20 cellular contexts compared by ENCODE assay signal in the genomic region with DNA sequence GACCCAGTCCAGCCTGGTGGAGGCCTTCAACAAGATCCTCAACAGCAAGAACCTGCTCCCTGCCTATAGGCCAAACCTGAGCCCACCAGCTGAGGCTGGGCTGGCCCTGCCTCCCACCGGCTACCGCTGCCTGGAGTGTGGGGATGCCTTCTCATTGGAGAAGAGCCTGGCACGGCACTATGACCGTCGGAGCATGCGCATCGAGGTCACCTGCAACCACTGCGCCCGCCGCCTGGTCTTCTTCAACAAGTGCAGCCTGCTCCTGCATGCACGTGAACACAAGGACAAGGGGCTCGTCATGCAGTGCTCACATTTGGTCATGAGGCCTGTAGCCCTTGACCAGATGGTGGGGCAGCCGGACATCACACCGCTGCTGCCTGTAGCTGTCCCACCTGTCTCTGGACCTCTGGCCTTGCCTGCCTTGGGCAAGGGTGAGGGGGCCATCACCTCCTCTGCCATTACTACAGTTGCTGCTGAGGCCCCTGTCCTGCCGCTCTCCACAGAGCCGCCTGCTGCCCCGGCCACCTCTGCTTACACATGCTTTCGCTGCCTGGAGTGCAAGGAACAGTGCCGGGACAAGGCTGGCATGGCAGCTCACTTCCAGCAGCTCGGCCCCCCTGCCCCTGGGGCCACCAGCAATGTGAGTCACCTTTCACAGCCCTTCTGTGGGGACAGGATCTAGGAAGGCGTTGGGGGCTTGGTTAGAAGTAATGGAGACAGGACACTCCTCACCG. TPM values are rescaled to one million over a fixed set of nuclear protein-coding genes. Genes with fewer than 3 reads are reported as not detected.
DNase-seq lines count a peak whose midpoint lies in the region; ATAC-seq, FAIRE-seq and TF ChIP-seq lines count a peak whose summit lies in the region.
"Had no signal": no experiment of that assay in that cellular context is flagged by ENCODE, and none has a peak within 500 bp of the region (broad histone marks: within the 10 kb centered on the region; RNA-seq: fewer than 3 reads in every experiment).

No MANE protein-coding gene starts in this region.

- BruUV-seq in GM12878 (replicated peaks; lab: Mats Ljungman, UMichigan) = no TSS peak

- RAD21 ChIA-PET in GM12878 (lab: Charles Lee; ENCODE audit: unreplicated experiment) = no interaction called here

- peaks cover 72 to 86% (median 79%) of the 10 kb centered on the region in 11 experiments for H3K36me3 ChIP-seq in BLaER1 treated with 17β-estradiol and CSF1 and Interleukin-3, amounts not matched to agents 10 nM and 100 nM
- peaks cover 26 to 44% of the 10 kb centered on the region in 2 experiments for H3K36me3 ChIP-seq in GM12878 (ENCODE audit: control insufficient read depth in 2 of 2, insufficient read depth in 2 of 2, low read length in 1 of 2)

- POLR2A ChIA-PET in GM12878 (lab: Charles Lee) = interaction anchor here (0.6 kb wide), 1 partner anchor 32 kb away, joined by 7 read pairs; no protein-coding TSS in a partner anchor

- ATAC-seq in GM12878 (no peak), HG03457 (IDR thresholded peaks at IDR 0.05; ENCODE audit: unreplicated experiment) (no peak)
- ATAC-seq: A549, GM23338 had no signal

- intact Hi-C loops in GM12878 (cut with micrococcal nuclease; ENCODE audit: unreplicated experiment) = no loop called here

- in situ Hi-C loops in GM18951 (cut with MboI; ENCODE audit: low sequenced_read_pairs, unreplicated experiment) = no loop called here
- in situ Hi-C loops in GM12878 (cut with MboI) = no loop called here

- TF ChIP-seq CTCF in GM12878 (IDR thresholded peaks at IDR 0.05 in 2 of 3, conservative IDR thresholded peaks at IDR 0.05 in 1 of 3; ENCODE audit: control insufficient read depth in 2 of 3, extremely low read depth in 1 of 3, insufficient read depth in 1 of 3, low read depth in 3 of 3, low read length in 3 of 3) = no peak
- TF ChIP-seq CTCF in neural crest cell (conservative IDR thresholded peaks at IDR 0.05) = no peak
- no peak for TF ChIP-seq CTCF in foreskin fibroblast (IDR thresholded peaks at IDR 0.05; ENCODE audit: low read depth, low read length)

- SMC1A ChIA-PET in GM12878 (lab: Charles Lee; ENCODE audit: uncharacterized antibody, unreplicated experiment) = no interaction called here

- no peak overlapping the region for H3K4me3 ChIP-seq in BLaER1 treated with 17β-estradiol and CSF1 and Interleukin-3, amounts not matched to agents 10 nM and 100 nM
- H3K4me3 ChIP-seq in GM12878 = no peak overlapping the region
- H3K4me3 ChIP-seq in foreskin fibroblast (ENCODE audit: low read depth in 1 of 2, low read length in 2 of 2) = no peak overlapping the region
- H3K4me3 ChIP-seq: A549, GM23338, PC-9 had no signal

- no peak for TF ChIP-seq EP300 in GM12878 (IDR thresholded peaks at IDR 0.05; ENCODE audit: borderline replicate concordance in 1 of 2, control insufficient read depth in 1 of 2, low read depth in 2 of 2, low read length in 2 of 2)

- CTCF ChIA-PET in GM12878 (lab: Yijun Ruan, JAX) = no interaction called here

- H3K79me2 ChIP-seq in GM12878 (ENCODE audit: control insufficient read depth, insufficient read depth, low read length) = peaks cover 23% of the 10 kb centered on the region

- TF ChIP-seq POLR2A in GM18951 (IDR thresholded peaks at IDR 0.05; ENCODE audit: extremely low read depth, insufficient read depth, insufficient read length) (peak; percentile 21), GM12878 (IDR thresholded peaks at IDR 0.05; ENCODE audit: low read depth, low read length) (no peak)

- no peak overlapping the region for H3K9ac ChIP-seq in BLaER1 treated with 17β-estradiol and CSF1 and Interleukin-3, amounts not matched to agents 10 nM and 100 nM
- no peak overlapping the region for H3K9ac ChIP-seq in GM12878 (ENCODE audit: control insufficient read depth, insufficient read depth, low read length)
- H3K9ac ChIP-seq: KMS-11 had no signal

- H2AFZ ChIP-seq in GM12878 (ENCODE audit: control insufficient read depth, low read depth, low read length) = no peak overlapping the region
- H2AFZ ChIP-seq: GM23338, PC-9 had no signal

- H3K27me3 ChIP-seq in BLaER1 treated with 17β-estradiol and CSF1 and Interleukin-3, amounts not matched to agents 10 nM and 100 nM = no peaks in the 10 kb centered on the region
- no peaks in the 10 kb centered on the region for H3K27me3 ChIP-seq in GM12878 (replicated peaks in 1 of 2; ENCODE audit: control insufficient read depth in 2 of 2, insufficient read depth in 2 of 2, low read length in 1 of 2)

- H3K9me3 ChIP-seq in BLaER1 treated with 17β-estradiol and CSF1 and Interleukin-3, amounts not matched to agents 10 nM and 100 nM (replicated peaks in 1 of 11) = no peaks in the 10 kb centered on the region
- no peaks in the 10 kb centered on the region for H3K9me3 ChIP-seq in GM12878 (replicated peaks; ENCODE audit: control insufficient read depth, insufficient read depth, low read length)
- H3K9me3 ChIP-seq: A549 had no signal

- H4K20me1 ChIP-seq in BLaER1 treated with 17β-estradiol and CSF1 and Interleukin-3, amounts not matched to agents 10 nM and 100 nM = peaks cover 63 to 97% (median 82%) of the 10 kb centered on the region in 11 experiments
- no peaks in the 10 kb centered on the region for H4K20me1 ChIP-seq in GM12878 (ENCODE audit: control insufficient read depth, insufficient read depth)

- H3K4me1 ChIP-seq in BLaER1 treated with 17β-estradiol and CSF1 and Interleukin-3, amounts not matched to agents 10 nM and 100 nM = peaks cover 48 to 75% (median 68%) of the 10 kb centered on the region in 10 experiments
- peaks cover 11% of the 10 kb centered on the region for H3K4me1 ChIP-seq in GM12878 (ENCODE audit: control insufficient read depth, insufficient read depth, low read length)

- H3K4me2 ChIP-seq in BLaER1 treated with 17β-estradiol and CSF1 and Interleukin-3, amounts not matched to agents 10 nM and 100 nM = peak overlapping the region in 6 of 11 experiments; percentile 58 to 75 (median 66); a peak in 4 of 22 replicates
- H3K4me2 ChIP-seq in GM12878 (ENCODE audit: control insufficient read depth, insufficient read depth) = no peak overlapping the region
- H3K4me2 ChIP-seq: A549, GM23338, KMS-11, PC-9 had no signal

- no peaks in the 10 kb centered on the region for H3K27me3 Mint-ChIP-seq in neural crest cell (ENCODE audit: low read depth)

- 98% methylated on average over 22 of the region's 22 CpGs for WGBS in GM12878 (ENCODE audit: insufficient coverage, insufficient replicate concordance, low lambda C conversion rate, missing lambda C conversion rate)

- H3K36me3 Mint-ChIP-seq in neural crest cell (ENCODE audit: low read depth) = peaks cover 10% of the 10 kb centered on the region

- H3K4me3 Mint-ChIP-seq in neural crest cell = peak overlapping the region; percentile 70
- H3K4me3 Mint-ChIP-seq: GM23338 had no signal

- no peak overlapping the region for H3K27ac ChIP-seq in BLaER1 treated with 17β-estradiol and CSF1 and Interleukin-3, amounts not matched to agents 10 nM and 100 nM
- H3K27ac ChIP-seq in GM12878 (ENCODE audit: control insufficient read depth, insufficient read depth) = no peak overlapping the region
- H3K27ac ChIP-seq: A549, KMS-11, PC-9 had no signal

- H3K4me1 Mint-ChIP-seq in neural crest cell = peaks cover 16% of the 10 kb centered on the region

- DNase-seq in GM12878 (ENCODE audit: low read depth, low spot score) = no peak
- DNase-seq in neural crest cell (ENCODE audit: low read depth, low spot score) = no peak
- DNase-seq in foreskin fibroblast = no peak
- no peak for DNase-seq in SIG-M5 (lab: John Stamatoyannopoulos, UW)
- no peak for DNase-seq in HUDEP-2 (lab: John Stamatoyannopoulos, UW; ENCODE audit: unreplicated experiment in 76 of 76)
- DNase-seq: C1 segment of cervical spinal cord, DMS79, HCEC 1CT, NCI-H1417, NCI-H187 treated with DMSO at 0.1 percent for 48 hours, NCI-H226, NCI-H524, PC-9 had no signal

- no peak for FAIRE-seq in GM12878 (lab: Jason Lieb, UNC)
- FAIRE-seq: A549, D721Med had no signal

- no peak for TF ChIP-seq RAD21 in GM12878 (IDR thresholded peaks at IDR 0.05; ENCODE audit: insufficient read depth, low read depth, low read length)

- H3K9me3 Mint-ChIP-seq in neural crest cell = no peaks in the 10 kb centered on the region
- H3K9me3 Mint-ChIP-seq: GM23338 had no signal

- H3K27ac Mint-ChIP-seq in neural crest cell (ENCODE audit: unreplicated experiment) = no peak overlapping the region
- H3K27ac Mint-ChIP-seq: GM23338 had no signal

RNA-seq across cellular contexts. Expression of gene ZNF687, which starts 5.8 kb away (rescaled TPM):
- total RNA-seq in GM12878 (2013; cell fraction: nucleolus; rRNA removed) = 43.2 and 52.7 TPM in 2 replicates
- total RNA-seq in GM12878 (2014; rRNA removed) (18.0 and 18.8 TPM in 2 replicates), GM12878 (2014; rRNA removed; fragmentation: Illumina TruSeq; extraction: Trizol) (9.9 and 11.0 TPM in 2 replicates), GM12878 (2021) (30.9 and 34.1 TPM in 2 replicates), neural crest cell (34.9 and 39.9 TPM in 2 replicates)
- 11.2 TPM for polyA plus RNA-seq in GM12878 (2011; ENCODE audit: low read depth)
- polyA plus RNA-seq in GM12878 (2011; rRNA removed) (7.2 and 17.8 TPM in 2 replicates), GM12878 (2014; fragmentation: Illumina TruSeq; extraction: Trizol) (3.7 and 8.9 TPM in 2 replicates), GM12878 (2014; fragmentation: Nextera tagmentation; extraction: Ambion mirVana) (under 1 TPM; 0.08 to 0.51 TPM), GM12878 (2014; rRNA removed) (17.3 and 18.9 TPM in 2 replicates), GM12878 (2016; fragmentation: Nextera tagmentation; extraction: Ambion mirVana) (1 to 10 TPM; 4.9 to 5.5 TPM)
- 24.8 and 30.1 TPM in 2 replicates for polyA plus RNA-seq in GM12878 (2011; cell fraction: cytosol; rRNA removed)
- polyA plus RNA-seq in GM12878 (2011; cell fraction: nucleus; rRNA removed) = 62.8 and 68.6 TPM in 2 replicates
- 17.1 and 25.4 TPM in 2 replicates for polyA plus RNA-seq in GM12878 (2012)
- polyA minus RNA-seq in GM12878 (2011; rRNA and poly(A)+ RNA removed) = 34.8 and 58.8 TPM in 2 replicates
- polyA minus RNA-seq in GM12878 (2011; cell fraction: cytosol; rRNA and poly(A)+ RNA removed) = 15.6 and 23.5 TPM in 2 replicates
- 42.0 and 67.8 TPM in 2 replicates for polyA minus RNA-seq in GM12878 (2011; cell fraction: nucleus; rRNA and poly(A)+ RNA removed)

RNA-seq across cellular contexts. Expression of gene PSMD4, which starts 33.4 kb away (rescaled TPM):
- total RNA-seq in GM12878 (2013; cell fraction: nucleolus; rRNA removed) = 46.4 and 48.2 TPM in 2 replicates
- total RNA-seq in GM12878 (2014; rRNA removed) (167 and 169 TPM in 2 replicates), GM12878 (2014; rRNA removed; fragmentation: Illumina TruSeq; extraction: Trizol) (201 and 209 TPM in 2 replicates), GM12878 (2021) (179 and 186 TPM in 2 replicates), neural crest cell (209 and 214 TPM in 2 replicates)
- polyA plus RNA-seq in GM12878 (2011; ENCODE audit: low read depth) = 113 TPM
- polyA plus RNA-seq in GM12878 (2011; rRNA removed) (221 and 241 TPM in 2 replicates), GM12878 (2014; fragmentation: Illumina TruSeq; extraction: Trizol) (145 and 174 TPM in 2 replicates), GM12878 (2014; fragmentation: Nextera tagmentation; extraction: Ambion mirVana) (100 to 1,000 TPM; 129 to 190 TPM), GM12878 (2014; rRNA removed) (165 and 182 TPM in 2 replicates), GM12878 (2016; fragmentation: Nextera tagmentation; extraction: Ambion mirVana) (100 to 1,000 TPM; 264 to 281 TPM)
- polyA plus RNA-seq in GM12878 (2011; cell fraction: cytosol; rRNA removed) = 264 and 310 TPM in 2 replicates
- polyA plus RNA-seq in GM12878 (2011; cell fraction: nucleus; rRNA removed) = 130 and 154 TPM in 2 replicates
- polyA plus RNA-seq in GM12878 (2012) = 143 and 169 TPM in 2 replicates
- polyA minus RNA-seq in GM12878 (2011; rRNA and poly(A)+ RNA removed) = 211 and 229 TPM in 2 replicates
- 48.0 and 71.5 TPM in 2 replicates for polyA minus RNA-seq in GM12878 (2011; cell fraction: cytosol; rRNA and poly(A)+ RNA removed)
- 26.8 and 47.2 TPM in 2 replicates for polyA minus RNA-seq in GM12878 (2011; cell fraction: nucleus; rRNA and poly(A)+ RNA removed)

RNA-seq across cellular contexts. Expression of gene PI4KB, which starts 39.3 kb away (rescaled TPM):
- 68.9 and 69.2 TPM in 2 replicates for total RNA-seq in GM12878 (2013; cell fraction: nucleolus; rRNA removed)
- total RNA-seq in GM12878 (2014; rRNA removed) = 46.3 and 50.0 TPM in 2 replicates
- total RNA-seq in GM12878 (2014; rRNA removed; fragmentation: Illumina TruSeq; extraction: Trizol) = 27.0 and 27.6 TPM in 2 replicates
- 56.8 and 58.5 TPM in 2 replicates for total RNA-seq in GM12878 (2021)
- 29.3 TPM for polyA plus RNA-seq in GM12878 (2011; ENCODE audit: low read depth)
- polyA plus RNA-seq in GM12878 (2011; rRNA removed) = 58.8 and 88.3 TPM in 2 replicates
- polyA plus RNA-seq in GM12878 (2011; cell fraction: cytosol; rRNA removed) = 103 and 113 TPM in 2 replicates
- polyA plus RNA-seq in GM12878 (2011; cell fraction: nucleus; rRNA removed) = 151 and 222 TPM in 2 replicates
- 37.7 and 45.0 TPM in 2 replicates for polyA plus RNA-seq in GM12878 (2012)
- 44.1 and 52.2 TPM in 2 replicates for polyA plus RNA-seq in GM12878 (2014; fragmentation: Illumina TruSeq; extraction: Trizol)
- polyA plus RNA-seq in GM12878 (2014; fragmentation: Nextera tagmentation; extraction: Ambion mirVana) = 1 to 10 TPM; 3.3 to 7.2 TPM
- polyA plus RNA-seq in GM12878 (2014; rRNA removed) = 62.9 and 72.2 TPM in 2 replicates
- 10 to 100 TPM; 51.2 to 53.1 TPM for polyA plus RNA-seq in GM12878 (2016; fragmentation: Nextera tagmentation; extraction: Ambion mirVana)
- polyA minus RNA-seq in GM12878 (2011; rRNA and poly(A)+ RNA removed) = 150 and 166 TPM in 2 replicates
- polyA minus RNA-seq in GM12878 (2011; cell fraction: cytosol; rRNA and poly(A)+ RNA removed) = 32.1 and 33.4 TPM in 2 replicates
- polyA minus RNA-seq in GM12878 (2011; cell fraction: nucleus; rRNA and poly(A)+ RNA removed) = 40.0 and 60.0 TPM in 2 replicates
- 46.3 and 52.0 TPM in 2 replicates for total RNA-seq in neural crest cell

RNA-seq across cellular contexts. Expression of gene RFX5, which starts 59.1 kb away (rescaled TPM):
- total RNA-seq in GM12878 (2013; cell fraction: nucleolus; rRNA removed) = 130 and 156 TPM in 2 replicates
- total RNA-seq in GM12878 (2014; rRNA removed) = 119 and 129 TPM in 2 replicates
- total RNA-seq in GM12878 (2014; rRNA removed; fragmentation: Illumina TruSeq; extraction: Trizol) = 136 and 138 TPM in 2 replicates
- total RNA-seq in GM12878 (2021) = 119 and 138 TPM in 2 replicates
- 102 TPM for polyA plus RNA-seq in GM12878 (2011; ENCODE audit: low read depth)
- 128 and 155 TPM in 2 replicates for polyA plus RNA-seq in GM12878 (2011; rRNA removed)
- polyA plus RNA-seq in GM12878 (2011; cell fraction: cytosol; rRNA removed) = 101 and 106 TPM in 2 replicates
- 201 and 290 TPM in 2 replicates for polyA plus RNA-seq in GM12878 (2011; cell fraction: nucleus; rRNA removed)
- polyA plus RNA-seq in GM12878 (2012) = 81.1 and 81.7 TPM in 2 replicates
- polyA plus RNA-seq in GM12878 (2014; fragmentation: Illumina TruSeq; extraction: Trizol) = 198 and 209 TPM in 2 replicates
- 10 to 100 TPM; 14.1 to 18.4 TPM for polyA plus RNA-seq in GM12878 (2014; fragmentation: Nextera tagmentation; extraction: Ambion mirVana)
- polyA plus RNA-seq in GM12878 (2014; rRNA removed) = 129 and 134 TPM in 2 replicates
- 10 to 100 TPM; 76.1 to 82.3 TPM for polyA plus RNA-seq in GM12878 (2016; fragmentation: Nextera tagmentation; extraction: Ambion mirVana)
- polyA minus RNA-seq in GM12878 (2011; rRNA and poly(A)+ RNA removed) = 125 and 136 TPM in 2 replicates
- 56.4 and 58.2 TPM in 2 replicates for polyA minus RNA-seq in GM12878 (2011; cell fraction: cytosol; rRNA and poly(A)+ RNA removed)
- 58.4 and 69.9 TPM in 2 replicates for polyA minus RNA-seq in GM12878 (2011; cell fraction: nucleus; rRNA and poly(A)+ RNA removed)
- total RNA-seq in neural crest cell = 71.3 and 73.5 TPM in 2 replicates
